ENCODE assay signal across 1 cellular context in the genomic region with DNA sequence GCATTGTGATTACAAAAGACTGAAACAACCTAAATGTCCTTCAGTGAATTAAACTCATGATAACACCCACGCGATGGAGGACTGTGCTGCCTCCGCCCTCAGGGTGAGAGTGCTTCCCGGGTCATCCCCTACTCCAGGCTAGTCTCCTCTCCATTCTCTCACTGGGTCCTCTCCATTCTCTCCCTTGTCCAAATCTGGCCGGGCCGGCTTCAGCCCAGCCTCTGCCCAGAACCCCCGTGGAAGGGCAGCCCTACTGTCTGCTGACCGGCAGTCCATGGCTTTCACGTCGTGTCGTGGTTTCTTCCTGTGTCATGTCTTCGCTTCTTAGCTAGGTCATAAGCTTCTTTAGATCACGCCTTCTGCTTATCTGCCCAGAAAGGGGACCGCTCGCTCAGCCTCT.
A peak's percentile ranks its signal among the peaks of the same experiment; 100 is the strongest.
TF ChIP-seq lines count a peak whose summit lies in the region.

No MANE protein-coding gene starts in this region.

TF ChIP-seq in K562, 482 proteins besides CTCF, POLR2A, EP300 and RAD21 (continued from another document and continues in another):
- TF ChIP-seq MAFK (IDR thresholded peaks at IDR 0.05; ENCODE audit: low read length) (no peak), FOXM1 (IDR thresholded peaks at IDR 0.05; ENCODE audit: low read depth) (no peak), FOXM1 (CRISPR knock-in tag; IDR thresholded peaks at IDR 0.05; ENCODE audit: low read depth) (no peak), ZNF717 (CRISPR knock-in tag; IDR thresholded peaks at IDR 0.05) (no peak), ARID1B (IDR thresholded peaks at IDR 0.05) (0 out of 2 replicates have a peak, but pooled peaks have one; percentile 19), PHF21A (IDR thresholded peaks at IDR 0.05; ENCODE audit: borderline replicate concordance, low read depth) (peak; percentile 44; the same call in 1 of the 2 replicates), ZSCAN32 (CRISPR knock-in tag; IDR thresholded peaks at IDR 0.05) (no peak), KDM1A (IDR thresholded peaks at IDR 0.05) (no peak), SIRT6 (IDR thresholded peaks at IDR 0.05; ENCODE audit: low read depth, low read length) (no peak), HDGF (IDR thresholded peaks at IDR 0.05) (no peak), NFATC3 (IDR thresholded peaks at IDR 0.05) (no peak), POLR2G (IDR thresholded peaks at IDR 0.05; ENCODE audit: low read depth, low read length) (no peak), CHD1 (IDR thresholded peaks at IDR 0.05; ENCODE audit: low read length) (no peak), RERE (CRISPR knock-in tag; IDR thresholded peaks at IDR 0.05; ENCODE audit: borderline replicate concordance) (no peak), ZNF644 (tag; IDR thresholded peaks at IDR 0.05; ENCODE audit: low read depth) (0 out of 2 replicates have a peak, but pooled peaks have one; percentile 39), NUFIP1 (IDR thresholded peaks at IDR 0.05; ENCODE audit: partially characterized antibody) (no peak), ESRRA (IDR thresholded peaks at IDR 0.05; ENCODE audit: borderline replicate concordance, low read depth) (0 out of 2 replicates have a peak, but pooled peaks have one; percentile 44), HNRNPL (IDR thresholded peaks at IDR 0.05; ENCODE audit: low read depth, low read length) (no peak), NR2C2 (CRISPR knock-in tag; IDR thresholded peaks at IDR 0.05) (no peak), NR2C2 (tag; IDR thresholded peaks at IDR 0.05) (peak; percentile 86), HMBOX1 (IDR thresholded peaks at IDR 0.05) (no peak), ZFP30 (CRISPR knock-in tag; IDR thresholded peaks at IDR 0.05; ENCODE audit: borderline replicate concordance) (no peak), MBD2 (IDR thresholded peaks at IDR 0.05; ENCODE audit: borderline replicate concordance, low read depth) (no peak), DIDO1 (tag; IDR thresholded peaks at IDR 0.05; ENCODE audit: low read depth) (peak; percentile 23; the same call in 1 of the 2 replicates), CBX1 (IDR thresholded peaks at IDR 0.05; ENCODE audit: low read depth) (no peak), TARDBP (IDR thresholded peaks at IDR 0.05) (peak; percentile 21; the same call in 1 of the 2 replicates)
- TF ChIP-seq, protein P1, sequence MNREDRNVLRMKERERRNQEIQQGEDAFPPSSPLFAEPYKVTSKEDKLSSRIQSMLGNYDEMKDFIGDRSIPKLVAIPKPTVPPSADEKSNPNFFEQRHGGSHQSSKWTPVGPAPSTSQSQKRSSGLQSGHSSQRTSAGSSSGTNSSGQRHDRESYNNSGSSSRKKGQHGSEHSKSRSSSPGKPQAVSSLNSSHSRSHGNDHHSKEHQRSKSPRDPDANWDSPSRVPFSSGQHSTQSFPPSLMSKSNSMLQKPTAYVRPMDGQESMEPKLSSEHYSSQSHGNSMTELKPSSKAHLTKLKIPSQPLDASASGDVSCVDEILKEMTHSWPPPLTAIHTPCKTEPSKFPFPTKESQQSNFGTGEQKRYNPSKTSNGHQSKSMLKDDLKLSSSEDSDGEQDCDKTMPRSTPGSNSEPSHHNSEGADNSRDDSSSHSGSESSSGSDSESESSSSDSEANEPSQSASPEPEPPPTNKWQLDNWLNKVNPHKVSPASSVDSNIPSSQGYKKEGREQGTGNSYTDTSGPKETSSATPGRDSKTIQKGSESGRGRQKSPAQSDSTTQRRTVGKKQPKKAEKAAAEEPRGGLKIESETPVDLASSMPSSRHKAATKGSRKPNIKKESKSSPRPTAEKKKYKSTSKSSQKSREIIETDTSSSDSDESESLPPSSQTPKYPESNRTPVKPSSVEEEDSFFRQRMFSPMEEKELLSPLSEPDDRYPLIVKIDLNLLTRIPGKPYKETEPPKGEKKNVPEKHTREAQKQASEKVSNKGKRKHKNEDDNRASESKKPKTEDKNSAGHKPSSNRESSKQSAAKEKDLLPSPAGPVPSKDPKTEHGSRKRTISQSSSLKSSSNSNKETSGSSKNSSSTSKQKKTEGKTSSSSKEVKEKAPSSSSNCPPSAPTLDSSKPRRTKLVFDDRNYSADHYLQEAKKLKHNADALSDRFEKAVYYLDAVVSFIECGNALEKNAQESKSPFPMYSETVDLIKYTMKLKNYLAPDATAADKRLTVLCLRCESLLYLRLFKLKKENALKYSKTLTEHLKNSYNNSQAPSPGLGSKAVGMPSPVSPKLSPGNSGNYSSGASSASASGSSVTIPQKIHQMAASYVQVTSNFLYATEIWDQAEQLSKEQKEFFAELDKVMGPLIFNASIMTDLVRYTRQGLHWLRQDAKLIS (CRISPR knock-in tag; IDR thresholded peaks at IDR 0.05) = no peak
- TF ChIP-seq, protein P2, sequence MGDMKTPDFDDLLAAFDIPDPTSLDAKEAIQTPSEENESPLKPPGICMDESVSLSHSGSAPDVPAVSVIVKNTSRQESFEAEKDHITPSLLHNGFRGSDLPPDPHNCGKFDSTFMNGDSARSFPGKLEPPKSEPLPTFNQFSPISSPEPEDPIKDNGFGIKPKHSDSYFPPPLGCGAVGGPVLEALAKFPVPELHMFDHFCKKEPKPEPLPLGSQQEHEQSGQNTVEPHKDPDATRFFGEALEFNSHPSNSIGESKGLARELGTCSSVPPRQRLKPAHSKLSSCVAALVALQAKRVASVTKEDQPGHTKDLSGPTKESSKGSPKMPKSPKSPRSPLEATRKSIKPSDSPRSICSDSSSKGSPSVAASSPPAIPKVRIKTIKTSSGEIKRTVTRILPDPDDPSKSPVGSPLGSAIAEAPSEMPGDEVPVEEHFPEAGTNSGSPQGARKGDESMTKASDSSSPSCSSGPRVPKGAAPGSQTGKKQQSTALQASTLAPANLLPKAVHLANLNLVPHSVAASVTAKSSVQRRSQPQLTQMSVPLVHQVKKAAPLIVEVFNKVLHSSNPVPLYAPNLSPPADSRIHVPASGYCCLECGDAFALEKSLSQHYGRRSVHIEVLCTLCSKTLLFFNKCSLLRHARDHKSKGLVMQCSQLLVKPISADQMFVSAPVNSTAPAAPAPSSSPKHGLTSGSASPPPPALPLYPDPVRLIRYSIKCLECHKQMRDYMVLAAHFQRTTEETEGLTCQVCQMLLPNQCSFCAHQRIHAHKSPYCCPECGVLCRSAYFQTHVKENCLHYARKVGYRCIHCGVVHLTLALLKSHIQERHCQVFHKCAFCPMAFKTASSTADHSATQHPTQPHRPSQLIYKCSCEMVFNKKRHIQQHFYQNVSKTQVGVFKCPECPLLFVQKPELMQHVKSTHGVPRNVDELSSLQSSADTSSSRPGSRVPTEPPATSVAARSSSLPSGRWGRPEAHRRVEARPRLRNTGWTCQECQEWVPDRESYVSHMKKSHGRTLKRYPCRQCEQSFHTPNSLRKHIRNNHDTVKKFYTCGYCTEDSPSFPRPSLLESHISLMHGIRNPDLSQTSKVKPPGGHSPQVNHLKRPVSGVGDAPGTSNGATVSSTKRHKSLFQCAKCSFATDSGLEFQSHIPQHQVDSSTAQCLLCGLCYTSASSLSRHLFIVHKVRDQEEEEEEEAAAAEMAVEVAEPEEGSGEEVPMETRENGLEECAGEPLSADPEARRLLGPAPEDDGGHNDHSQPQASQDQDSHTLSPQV (IDR thresholded peaks at IDR 0.05) = peak; percentile 63; the same call in 1 of the 2 replicates
- TF ChIP-seq, protein P3, sequence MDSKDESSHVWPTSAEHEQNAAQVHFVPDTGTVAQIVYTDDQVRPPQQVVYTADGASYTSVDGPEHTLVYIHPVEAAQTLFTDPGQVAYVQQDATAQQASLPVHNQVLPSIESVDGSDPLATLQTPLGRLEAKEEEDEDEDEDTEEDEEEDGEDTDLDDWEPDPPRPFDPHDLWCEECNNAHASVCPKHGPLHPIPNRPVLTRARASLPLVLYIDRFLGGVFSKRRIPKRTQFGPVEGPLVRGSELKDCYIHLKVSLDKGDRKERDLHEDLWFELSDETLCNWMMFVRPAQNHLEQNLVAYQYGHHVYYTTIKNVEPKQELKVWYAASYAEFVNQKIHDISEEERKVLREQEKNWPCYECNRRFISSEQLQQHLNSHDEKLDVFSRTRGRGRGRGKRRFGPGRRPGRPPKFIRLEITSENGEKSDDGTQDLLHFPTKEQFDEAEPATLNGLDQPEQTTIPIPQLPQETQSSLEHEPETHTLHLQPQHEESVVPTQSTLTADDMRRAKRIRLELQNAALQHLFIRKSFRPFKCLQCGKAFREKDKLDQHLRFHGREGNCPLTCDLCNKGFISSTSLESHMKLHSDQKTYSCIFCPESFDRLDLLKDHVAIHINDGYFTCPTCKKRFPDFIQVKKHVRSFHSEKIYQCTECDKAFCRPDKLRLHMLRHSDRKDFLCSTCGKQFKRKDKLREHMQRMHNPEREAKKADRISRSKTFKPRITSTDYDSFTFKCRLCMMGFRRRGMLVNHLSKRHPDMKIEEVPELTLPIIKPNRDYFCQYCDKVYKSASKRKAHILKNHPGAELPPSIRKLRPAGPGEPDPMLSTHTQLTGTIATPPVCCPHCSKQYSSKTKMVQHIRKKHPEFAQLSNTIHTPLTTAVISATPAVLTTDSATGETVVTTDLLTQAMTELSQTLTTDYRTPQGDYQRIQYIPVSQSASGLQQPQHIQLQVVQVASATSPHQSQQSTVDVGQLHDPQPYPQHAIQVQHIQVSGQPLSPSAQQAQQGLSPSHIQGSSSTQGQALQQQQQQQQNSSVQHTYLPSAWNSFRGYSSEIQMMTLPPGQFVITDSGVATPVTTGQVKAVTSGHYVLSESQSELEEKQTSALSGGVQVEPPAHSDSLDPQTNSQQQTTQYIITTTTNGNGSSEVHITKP (IDR thresholded peaks at IDR 0.05; ENCODE audit: partially characterized antibody) = no peak
